In genomic region chr12:132835076-132835870, GRCh38 we compare ENCODE assay signal across 23 cellular contexts. TPM values are rescaled to one million over a fixed set of nuclear protein-coding genes. Genes with fewer than 3 reads are reported as not detected.
DNase-seq lines count a peak whose midpoint lies in the region; ATAC-seq, FAIRE-seq and TF ChIP-seq lines count a peak whose summit lies in the region.
"Had no signal": no experiment of that assay in that cellular context is flagged by ENCODE, and none has a peak within 500 bp of the region (broad histone marks: within the 10 kb centered on the region; RNA-seq: fewer than 3 reads in every experiment).

No MANE protein-coding gene starts in this region.

- DNase-seq in T-helper 2 cell treated with Interferon-gamma antibody and Interleukin-4, amounts not matched to agents 5 μg/mL and 100 μg/mL, for 36 hours (ENCODE audit: low spot score): no peak
- DNase-seq in T-helper 2 cell: no peak
- DNase-seq in naive thymus-derived CD8-positive, alpha-beta T cell: peak in 2 of 10 donors; percentile 24 to 56
- DNase-seq in GOT3 (lab: John Stamatoyannopoulos, UW): no peak
- DNase-seq in pancreas: no peak
- no peak for DNase-seq in NCI-H1694 (lab: John Stamatoyannopoulos, UW)
- DNase-seq: amniotic stem cell, DND-41, endodermal cell, HCEC 1CT, hippocampal formation, kidney, mesenchymal stem cell, NCI-H2171 treated with DMSO at 0.1 percent for 48 hours, SK-N-SH, stomach had no signal

- peaks cover 0 to 3% (median under 1%) of the 10 kb centered on the region in 3 donors for H3K36me3 ChIP-seq in pancreas

- H3K27ac Mint-ChIP-seq in T-helper 2 cell treated with Interferon-gamma antibody and Interleukin-4, amounts not matched to agents 5 μg/mL and 100 μg/mL, for 36 hours: peak overlapping the region; percentile 89
- H3K27ac Mint-ChIP-seq in activated T-helper 17 cell treated with anti-CD3 and anti-CD28 coated beads, Interleukin-2, amount 50 U/mL, for 72 hours: peak overlapping the region; percentile 86
- H3K27ac Mint-ChIP-seq in naive thymus-derived CD8-positive, alpha-beta T cell: peak overlapping the region; percentile 93 to 98 (median 95)
- H3K27ac Mint-ChIP-seq: endodermal cell had no signal

- intact Hi-C loops in pancreas (cut with DNase I): no loop called here

- H3K4me1 ChIP-seq in pancreas: no peaks in the 10 kb centered on the region

- no peaks in the 10 kb centered on the region for H3K9me3 Mint-ChIP-seq in T-helper 2 cell treated with Interferon-gamma antibody and Interleukin-4, amounts not matched to agents 5 μg/mL and 100 μg/mL, for 36 hours
- H3K9me3 Mint-ChIP-seq in activated T-helper 17 cell treated with anti-CD3 and anti-CD28 coated beads, Interleukin-2, amount 50 U/mL, for 72 hours: no peaks in the 10 kb centered on the region
- H3K9me3 Mint-ChIP-seq in naive thymus-derived CD8-positive, alpha-beta T cell: no peaks in the 10 kb centered on the region
- H3K9me3 Mint-ChIP-seq: nephron had no signal

- H3K4me3 ChIP-seq in GM08714 (ENCODE audit: low read length) (peak overlapping the region; percentile 48; the same call in 1 of the 2 replicates), pancreas (no peak overlapping the region)
- H3K4me3 ChIP-seq: stomach had no signal

- no peaks in the 10 kb centered on the region for H3K27me3 ChIP-seq in pancreas
- H3K27me3 ChIP-seq: stomach had no signal

- no peaks in the 10 kb centered on the region for H3K27me3 Mint-ChIP-seq in T-helper 2 cell treated with Interferon-gamma antibody and Interleukin-4, amounts not matched to agents 5 μg/mL and 100 μg/mL, for 36 hours (ENCODE audit: low read depth)
- no peaks in the 10 kb centered on the region for H3K27me3 Mint-ChIP-seq in activated T-helper 17 cell treated with anti-CD3 and anti-CD28 coated beads, Interleukin-2, amount 50 U/mL, for 72 hours
- no peaks in the 10 kb centered on the region for H3K27me3 Mint-ChIP-seq in naive thymus-derived CD8-positive, alpha-beta T cell

- no peak for FAIRE-seq in pancreas (lab: Jason Lieb, UNC)
- FAIRE-seq: A204.1, kidney, RCC 7860 had no signal

- no peaks in the 10 kb centered on the region for H3K9me3 ChIP-seq in pancreas
- H3K9me3 ChIP-seq: SK-N-SH, stomach had no signal

- H3K36me3 Mint-ChIP-seq in T-helper 2 cell treated with Interferon-gamma antibody and Interleukin-4, amounts not matched to agents 5 μg/mL and 100 μg/mL, for 36 hours (ENCODE audit: low read depth): peaks cover 59% of the 10 kb centered on the region
- peaks cover 20% of the 10 kb centered on the region for H3K36me3 Mint-ChIP-seq in activated T-helper 17 cell treated with anti-CD3 and anti-CD28 coated beads, Interleukin-2, amount 50 U/mL, for 72 hours (ENCODE audit: low read depth)
- H3K36me3 Mint-ChIP-seq in naive thymus-derived CD8-positive, alpha-beta T cell: peaks cover 0 to 9% (median 4%) of the 10 kb centered on the region in 3 donors

- peak overlapping the region; percentile 68 for H3K4me3 Mint-ChIP-seq in T-helper 2 cell treated with Interferon-gamma antibody and Interleukin-4, amounts not matched to agents 5 μg/mL and 100 μg/mL, for 36 hours
- peak overlapping the region; percentile 75 for H3K4me3 Mint-ChIP-seq in activated T-helper 17 cell treated with anti-CD3 and anti-CD28 coated beads, Interleukin-2, amount 50 U/mL, for 72 hours
- H3K4me3 Mint-ChIP-seq in naive thymus-derived CD8-positive, alpha-beta T cell: peak overlapping the region; percentile 64 to 90 (median 82)
- H3K4me3 Mint-ChIP-seq: CD14-positive monocyte, endodermal cell had no signal

- 93 to 95% methylated on average over 27 of the region's 27 CpGs for WGBS in pancreas, 2 donors

- POLR2A ChIA-PET in naive thymus-derived CD8-positive, alpha-beta T cell (lab: Charles Lee): interaction anchor here (0.7 to 3.4 kb wide), 11 partner anchors 8 to 1965 kb away, joined by 3 to 45 read pairs (median 15); partner anchors contain the start of gene CHFR

- no peak for TF ChIP-seq CTCF in pancreas (IDR thresholded peaks at IDR 0.05)

- no peak overlapping the region for H3K27ac ChIP-seq in pancreas
- H3K27ac ChIP-seq: stomach, VCaP had no signal

- ATAC-seq in activated T-helper 17 cell treated with anti-CD3 and anti-CD28 coated beads, Interleukin-2, amount 50 U/mL, for 72 hours (replicated peaks): no peak
- peak in 1 of 2 donors; percentile 12 for ATAC-seq in naive thymus-derived CD8-positive, alpha-beta T cell
- no peak for ATAC-seq in pancreas

- peaks cover 25% of the 10 kb centered on the region for H3K4me1 Mint-ChIP-seq in T-helper 2 cell treated with Interferon-gamma antibody and Interleukin-4, amounts not matched to agents 5 μg/mL and 100 μg/mL, for 36 hours (ENCODE audit: low read depth)
- H3K4me1 Mint-ChIP-seq in activated T-helper 17 cell treated with anti-CD3 and anti-CD28 coated beads, Interleukin-2, amount 50 U/mL, for 72 hours: peaks cover 11% of the 10 kb centered on the region
- peaks cover 30 to 66% (median 44%) of the 10 kb centered on the region in 4 donors for H3K4me1 Mint-ChIP-seq in naive thymus-derived CD8-positive, alpha-beta T cell
- H3K4me1 Mint-ChIP-seq: endodermal cell had no signal

RNA-seq across cellular contexts. Expression of gene GOLGA3, which starts 6.6 kb away (rescaled TPM):
- total RNA-seq in activated T-helper 17 cell treated with anti-CD3 and anti-CD28 coated beads, Interleukin-2, amount 50 U/mL, for 72 hours: 10 to 100 TPM; 51.8 to 56.8 TPM
- 10 to 100 TPM; 77.9 to 82.1 TPM for total RNA-seq in naive thymus-derived CD8-positive, alpha-beta T cell
- 10 to 100 TPM in 2 of 3 donors, 1 to 10 TPM in 1; 2.7 to 18.1 (median 12.2) TPM for polyA plus RNA-seq in naive thymus-derived CD8-positive, alpha-beta T cell
- total RNA-seq in pancreas: 10 to 100 TPM; 25.0 to 44.5 (median 33.4) TPM
- polyA plus RNA-seq in pancreas: 10 to 100 TPM; 12.6 to 26.8 TPM

RNA-seq across cellular contexts. Expression of gene CHFR, which starts 52.1 kb away (rescaled TPM):
- total RNA-seq in activated T-helper 17 cell treated with anti-CD3 and anti-CD28 coated beads, Interleukin-2, amount 50 U/mL, for 72 hours: 10 to 100 TPM; 41.5 to 59.9 TPM
- 10 to 100 TPM; 93.5 to 96.9 TPM for total RNA-seq in naive thymus-derived CD8-positive, alpha-beta T cell
- polyA plus RNA-seq in naive thymus-derived CD8-positive, alpha-beta T cell: 10 to 100 TPM; 25.1 to 37.4 (median 27.6) TPM
- 10 to 100 TPM; 14.9 to 19.9 (median 15.4) TPM for total RNA-seq in pancreas
- 10 to 100 TPM; 25.7 to 32.3 TPM for polyA plus RNA-seq in pancreas
